17 cellular contexts compared by ENCODE assay signal in genomic region chr15:75644376-75644775, GRCh38.
"Had no signal": no experiment of that assay in that cellular context is flagged by ENCODE, and none has a peak within 500 bp of the region (broad histone marks: within the 10 kb centered on the region; RNA-seq: fewer than 3 reads in every experiment).

No MANE protein-coding gene starts in this region.

- FAIRE-seq: colon, keratinocyte had no signal

- H3K4me3 Mint-ChIP-seq: activated naive CD8-positive, alpha-beta T cell treated with anti-CD3 and anti-CD28 coated beads for 36 hours; endodermal cell; stimulated activated memory B cell treated with anti-CD40 and anti-IgM and Interleukin-4, amounts not matched to agents 10 μg/mL and 1 μg/mL and 100 μg/mL, for 72 hours had no signal

- H3K9me3 ChIP-seq: gastrocnemius medialis, sigmoid colon had no signal

- DNase-seq: activated CD4-positive, alpha-beta T cell treated with anti-CD3 and anti-CD28 coated beads, Interleukin-2, amount 50 U/mL, for 4 hours; activated gamma-delta T cell treated with Interleukin-2 at 50 U/mL for 16 hours; activated naive CD8-positive, alpha-beta T cell treated with anti-CD3 and anti-CD28 coated beads for 36 hours; amygdala; brain microvascular endothelial cell; central memory CD4-positive, alpha-beta T cell; endodermal cell; erythroblast; gastrocnemius medialis; head of caudate nucleus; sigmoid colon; stimulated activated CD4-positive, alpha-beta T cell treated with anti-CD3 and anti-CD28 coated beads, Interleukin-4, amount 100 ng/mL, for 24 hours; T-helper 2 cell had no signal

- H3K27me3 ChIP-seq: brain microvascular endothelial cell, gastrocnemius medialis, sigmoid colon had no signal

- H3K4me3 ChIP-seq: gastrocnemius medialis, lung, sigmoid colon had no signal

- H3K27me3 Mint-ChIP-seq: activated naive CD8-positive, alpha-beta T cell treated with anti-CD3 and anti-CD28 coated beads for 36 hours had no signal

- H3K27ac Mint-ChIP-seq: activated naive CD8-positive, alpha-beta T cell treated with anti-CD3 and anti-CD28 coated beads for 36 hours; endodermal cell; stimulated activated memory B cell treated with anti-CD40 and anti-IgM and Interleukin-4, amounts not matched to agents 10 μg/mL and 1 μg/mL and 100 μg/mL, for 72 hours had no signal

- H3K27ac ChIP-seq: brain microvascular endothelial cell, gastrocnemius medialis, sigmoid colon had no signal

- ATAC-seq: gastrocnemius medialis; stimulated activated memory B cell treated with anti-CD40 and anti-IgM and Interleukin-4, amounts not matched to agents 10 μg/mL and 1 μg/mL and 100 μg/mL, for 72 hours had no signal

- H3K36me3 ChIP-seq: brain microvascular endothelial cell, gastrocnemius medialis, sigmoid colon had no signal

- H3K36me3 Mint-ChIP-seq: stimulated activated memory B cell treated with anti-CD40 and anti-IgM and Interleukin-4, amounts not matched to agents 10 μg/mL and 1 μg/mL and 100 μg/mL, for 72 hours had no signal

- H3K9me3 Mint-ChIP-seq: activated naive CD8-positive, alpha-beta T cell treated with anti-CD3 and anti-CD28 coated beads for 36 hours; endodermal cell; stimulated activated memory B cell treated with anti-CD40 and anti-IgM and Interleukin-4, amounts not matched to agents 10 μg/mL and 1 μg/mL and 100 μg/mL, for 72 hours had no signal
